Comparison of ENCODE assay signal across 13 cellular contexts in the genomic region with DNA sequence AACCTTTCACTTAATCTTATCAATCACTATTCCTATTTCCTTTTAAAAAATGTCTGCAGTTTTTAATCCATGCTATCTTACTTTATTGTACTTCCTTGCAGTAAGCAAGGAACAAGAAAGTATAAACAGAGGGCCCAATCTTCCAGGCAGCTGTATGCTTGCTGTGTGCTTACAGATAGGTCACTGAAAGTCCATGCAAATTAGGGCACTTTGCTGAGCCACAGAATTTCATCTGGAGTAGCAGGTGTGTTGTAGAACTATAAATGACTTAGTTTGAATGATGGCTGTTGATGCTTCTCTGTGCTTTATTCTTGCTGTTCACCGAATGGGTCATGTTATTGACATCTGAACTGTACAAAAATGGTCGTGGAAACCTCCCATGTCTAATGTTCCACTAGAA.
DNase-seq lines count a peak whose midpoint lies in the region; ATAC-seq and TF ChIP-seq lines count a peak whose summit lies in the region.
"Had no signal": no experiment of that assay in that cellular context is flagged by ENCODE, and none has a peak within 500 bp of the region (broad histone marks: within the 10 kb centered on the region; RNA-seq: fewer than 3 reads in every experiment).

No MANE protein-coding gene starts in this region.

- TF ChIP-seq CTCF in OCI-LY1 (IDR thresholded peaks at IDR 0.05; ENCODE audit: low read length) = no peak
- TF ChIP-seq CTCF in prostate gland (IDR thresholded peaks at IDR 0.05) = no peak

- peak; percentile 97 for ATAC-seq in GM18909 (IDR thresholded peaks at IDR 0.05; ENCODE audit: poor library complexity, unreplicated experiment)
- peak; percentile 97 for ATAC-seq in GM21529 (IDR thresholded peaks at IDR 0.05; ENCODE audit: unreplicated experiment)
- peak; percentile 97 for ATAC-seq in HG03066 (IDR thresholded peaks at IDR 0.05; ENCODE audit: low read depth, unreplicated experiment)

- intact Hi-C loops in posterior vena cava (cut with DNase I) (no loop called here), prostate gland (cut with DNase I) (no loop called here)

- peak overlapping the region; percentile 18 for H3K4me3 ChIP-seq in OCI-LY1 (ENCODE audit: low read depth, low read length, poor library complexity, severe bottlenecking)
- H3K4me3 ChIP-seq in prostate gland = no peak overlapping the region
- H3K4me3 ChIP-seq: cardiac muscle cell, tibial artery had no signal

- H3K4me1 ChIP-seq in OCI-LY1 (ENCODE audit: insufficient read depth, low read length, severe bottlenecking) (peaks cover 43% of the 10 kb centered on the region), prostate gland (replicated peaks) (no peaks in the 10 kb centered on the region)
- H3K4me1 ChIP-seq: tibial artery had no signal

- H3K4me2 ChIP-seq in OCI-LY1 (ENCODE audit: low read length) = peak overlapping the region; percentile 36; the same call in 1 of the 2 replicates

- H3K27me3 ChIP-seq in OCI-LY1 (ENCODE audit: insufficient read depth, low read length) (no peaks in the 10 kb centered on the region), prostate gland (replicated peaks; ENCODE audit: insufficient read depth) (no peaks in the 10 kb centered on the region)
- H3K27me3 ChIP-seq: cardiac muscle cell, tibial artery had no signal

- H4K20me1 ChIP-seq in OCI-LY1 (ENCODE audit: insufficient read depth, low read length) = no peaks in the 10 kb centered on the region

- no peaks in the 10 kb centered on the region for H3K79me2 ChIP-seq in OCI-LY1 (ENCODE audit: insufficient read depth, low read length)

- TF ChIP-seq POLR2A in prostate gland (IDR thresholded peaks at IDR 0.05) = no peak

- H3K27ac ChIP-seq in OCI-LY1 (ENCODE audit: low read depth, low read length, poor library complexity, severe bottlenecking) = peak overlapping the region; percentile 84
- no peak overlapping the region for H3K27ac ChIP-seq in prostate gland
- H3K27ac ChIP-seq: cardiac muscle cell, epithelial cell of prostate, tibial artery had no signal

- DNase-seq in posterior vena cava (ENCODE audit: low spot score) (no peak), CD1c-positive myeloid dendritic cell (ENCODE audit: extremely low spot score) (no peak), prostate gland (ENCODE audit: low spot score) (no peak), NCI-H1092 (lab: John Stamatoyannopoulos, UW) (no peak)
- DNase-seq: NCI-H2171 treated with DMSO at 0.1 percent for 48 hours, SHP77, tibial artery had no signal

- H3K36me3 ChIP-seq in OCI-LY1 (ENCODE audit: insufficient read depth, low read length) (no peaks in the 10 kb centered on the region), prostate gland (no peaks in the 10 kb centered on the region)
- H3K36me3 ChIP-seq: cardiac muscle cell, tibial artery had no signal

- H2AFZ ChIP-seq in OCI-LY1 (ENCODE audit: low read length) = no peak overlapping the region

- WGBS in prostate gland = 38% methylated on average over 2 of the region's 2 CpGs

- H3K9me2 ChIP-seq in OCI-LY1 (ENCODE audit: low read depth, low read length) = no peaks in the 10 kb centered on the region

- peaks cover 3% of the 10 kb centered on the region; the same call in 1 of the 2 replicates for H3K9me3 ChIP-seq in OCI-LY1 (ENCODE audit: low read length)
- no peaks in the 10 kb centered on the region for H3K9me3 ChIP-seq in prostate gland
- H3K9me3 ChIP-seq: tibial artery had no signal

- no peak overlapping the region for H3K9ac ChIP-seq in OCI-LY1 (ENCODE audit: low read length)

- H3F3A ChIP-seq in OCI-LY1 (ENCODE audit: insufficient read depth, low read length) = no peaks in the 10 kb centered on the region
